ENCODE assay signal across 16 cellular contexts in genomic region chr5:155485344-155485743, GRCh38.
"Had no signal": no experiment of that assay in that cellular context is flagged by ENCODE, and none has a peak within 500 bp of the region (broad histone marks: within the 10 kb centered on the region; RNA-seq: fewer than 3 reads in every experiment).

No MANE protein-coding gene starts in this region.

- H3K27me3 Mint-ChIP-seq: activated naive CD4-positive, alpha-beta T cell treated with anti-CD3 and anti-CD28 coated beads, Interleukin-2, amount 50 U/mL, for 24 hours had no signal

- H3K4me1 ChIP-seq: adrenal gland, lower lobe of right lung, prostate gland, spleen, upper lobe of right lung had no signal

- H3K9me3 ChIP-seq: adrenal gland, lower lobe of right lung, prostate gland, right lobe of liver, spleen, upper lobe of right lung had no signal

- H3K9me3 Mint-ChIP-seq: activated naive CD4-positive, alpha-beta T cell treated with anti-CD3 and anti-CD28 coated beads, Interleukin-2, amount 50 U/mL, for 24 hours; stimulated activated naive CD8-positive, alpha-beta T cell treated with anti-CD3 and anti-CD28 coated beads, Interleukin-15, Interleukin-2, amounts not matched to agents 100 ng/mL and 50 ng/mL, for 24 hours; T-cell had no signal

- H3K4me1 Mint-ChIP-seq: activated naive CD4-positive, alpha-beta T cell treated with anti-CD3 and anti-CD28 coated beads, Interleukin-2, amount 50 U/mL, for 24 hours; T-cell had no signal

- ATAC-seq: left cardiac atrium, lower lobe of right lung, right lobe of liver, T-cell, upper lobe of right lung had no signal

- H3K36me3 Mint-ChIP-seq: activated naive CD4-positive, alpha-beta T cell treated with anti-CD3 and anti-CD28 coated beads, Interleukin-2, amount 50 U/mL, for 24 hours; T-cell had no signal

- H3K4me3 Mint-ChIP-seq: activated naive CD4-positive, alpha-beta T cell treated with anti-CD3 and anti-CD28 coated beads, Interleukin-2, amount 50 U/mL, for 24 hours; stimulated activated naive CD8-positive, alpha-beta T cell treated with anti-CD3 and anti-CD28 coated beads, Interleukin-15, Interleukin-2, amounts not matched to agents 100 ng/mL and 50 ng/mL, for 24 hours; T-cell had no signal

- H3K4me3 ChIP-seq: adrenal gland, lower lobe of right lung, prostate gland, right lobe of liver, spleen, upper lobe of right lung had no signal

- H3K27me3 ChIP-seq: adrenal gland, right lobe of liver, spleen, upper lobe of right lung had no signal

- DNase-seq: activated CD4-positive, alpha-beta T cell treated with anti-CD3 and anti-CD28 coated beads for 1 hour; activated CD4-positive, alpha-beta T cell treated with anti-CD3 and anti-CD28 coated beads, Interleukin-2, amount 50 U/mL, for 48 hours; activated effector memory CD4-positive, alpha-beta T cell treated with Interleukin-2 at 50 U/mL for 16 hours; adrenal gland; caudate nucleus; left cardiac atrium; lower lobe of right lung; midbrain; right lobe of liver; spleen; T-cell; T1000; upper lobe of right lung had no signal

- H3K27ac ChIP-seq: adrenal gland, lower lobe of right lung, prostate gland, right lobe of liver, spleen, upper lobe of right lung had no signal

- H3K36me3 ChIP-seq: adrenal gland, lower lobe of right lung, prostate gland, right lobe of liver, spleen, upper lobe of right lung had no signal

- H3K27ac Mint-ChIP-seq: activated naive CD4-positive, alpha-beta T cell treated with anti-CD3 and anti-CD28 coated beads, Interleukin-2, amount 50 U/mL, for 24 hours; stimulated activated naive CD8-positive, alpha-beta T cell treated with anti-CD3 and anti-CD28 coated beads, Interleukin-15, Interleukin-2, amounts not matched to agents 100 ng/mL and 50 ng/mL, for 24 hours; T-cell had no signal
